Comparison of ENCODE assay signal across 15 cellular contexts in the genomic region with DNA sequence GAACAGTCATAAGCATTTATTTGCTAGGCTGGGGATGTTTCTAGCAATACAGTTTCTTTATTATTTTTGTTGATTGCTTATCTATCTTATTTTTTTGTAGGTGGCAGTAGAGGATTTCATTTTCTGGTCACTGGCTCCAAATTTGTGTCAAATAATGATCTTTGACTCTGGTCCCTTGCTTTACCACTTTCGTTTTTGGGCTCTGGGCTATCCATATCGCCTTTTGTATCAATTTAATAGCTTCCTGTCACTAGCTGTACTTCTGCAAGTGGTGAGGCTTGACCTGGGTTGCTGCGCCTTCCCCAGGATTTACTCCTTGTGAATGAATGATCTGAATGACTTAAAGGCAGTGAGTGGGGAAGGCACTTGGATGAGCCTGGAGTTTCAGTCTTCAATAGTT. TPM values are rescaled to one million over a fixed set of nuclear protein-coding genes. Genes with fewer than 3 reads are reported as not detected.
DNase-seq lines count a peak whose midpoint lies in the region; ATAC-seq and TF ChIP-seq lines count a peak whose summit lies in the region.
"Had no signal": no experiment of that assay in that cellular context is flagged by ENCODE, and none has a peak within 500 bp of the region (broad histone marks: within the 10 kb centered on the region; RNA-seq: fewer than 3 reads in every experiment).

No MANE protein-coding gene starts in this region.

- no peak for TF ChIP-seq CTCF in natural killer cell (IDR thresholded peaks at IDR 0.05)

- no peak for DNase-seq in activated naive CD4-positive, alpha-beta T cell treated with anti-CD3 and anti-CD28 coated beads, Interleukin-2, amount 50 U/mL, for 16 hours
- peak; percentile 62 for DNase-seq in KBM-7
- no peak for DNase-seq in natural killer cell
- no peak for DNase-seq in hippocampal formation (lab: John Stamatoyannopoulos, UW)
- DNase-seq in stimulated activated CD4-positive, alpha-beta T cell treated with anti-CD3 and anti-CD28 coated beads, Interleukin-1b, Interleukin-23, amount 100 ng/mL, for 48 hours, result no peak
- DNase-seq: GF-D8, NCI-H1105, NCI-H1694 treated with DMSO at 0.1 percent for 48 hours, NCI-H446, NCI-H748 treated with DMSO at 0.1 percent for 48 hours, PC-9 had no signal

- intact Hi-C loops in natural killer cell (cut with micrococcal nuclease), result no loop called here

- H3K4me3 Mint-ChIP-seq in activated naive CD4-positive, alpha-beta T cell treated with anti-CD3 and anti-CD28 coated beads, Interleukin-2, amount 50 U/mL, for 24 hours, result peak overlapping the region; percentile 32
- H3K4me3 Mint-ChIP-seq in activated T-helper 17 cell treated with anti-CD3 and anti-CD28 coated beads, Interleukin-2, amount 50 U/mL, for 72 hours, result peak overlapping the region; percentile 65
- H3K4me3 Mint-ChIP-seq in natural killer cell, result peak overlapping the region; percentile 32

- no peaks in the 10 kb centered on the region for H3K27me3 Mint-ChIP-seq in activated naive CD4-positive, alpha-beta T cell treated with anti-CD3 and anti-CD28 coated beads, Interleukin-2, amount 50 U/mL, for 24 hours
- H3K27me3 Mint-ChIP-seq in activated T-helper 17 cell treated with anti-CD3 and anti-CD28 coated beads, Interleukin-2, amount 50 U/mL, for 72 hours, result no peaks in the 10 kb centered on the region
- H3K27me3 Mint-ChIP-seq in natural killer cell (ENCODE audit: low read depth in 2 of 2), result no peaks in the 10 kb centered on the region

- peak overlapping the region; percentile 66 for H3K27ac Mint-ChIP-seq in activated naive CD4-positive, alpha-beta T cell treated with anti-CD3 and anti-CD28 coated beads, Interleukin-2, amount 50 U/mL, for 24 hours
- H3K27ac Mint-ChIP-seq in activated T-helper 17 cell treated with anti-CD3 and anti-CD28 coated beads, Interleukin-2, amount 50 U/mL, for 72 hours, result peak overlapping the region; percentile 47
- H3K27ac Mint-ChIP-seq in natural killer cell, result peak overlapping the region; percentile 30 to 71

- in situ Hi-C loops in KBM-7 (cut with MboI; ENCODE audit: low pct_unique_long_range_greater_than_20kb, low sequenced_read_pairs), result no loop called here

- H3K36me3 Mint-ChIP-seq in activated naive CD4-positive, alpha-beta T cell treated with anti-CD3 and anti-CD28 coated beads, Interleukin-2, amount 50 U/mL, for 24 hours, result peaks cover 14% of the 10 kb centered on the region
- peaks cover 73% of the 10 kb centered on the region for H3K36me3 Mint-ChIP-seq in activated T-helper 17 cell treated with anti-CD3 and anti-CD28 coated beads, Interleukin-2, amount 50 U/mL, for 72 hours (ENCODE audit: low read depth)
- no peaks in the 10 kb centered on the region for H3K36me3 Mint-ChIP-seq in natural killer cell

- no peaks in the 10 kb centered on the region for H3K9me3 Mint-ChIP-seq in activated naive CD4-positive, alpha-beta T cell treated with anti-CD3 and anti-CD28 coated beads, Interleukin-2, amount 50 U/mL, for 24 hours
- no peaks in the 10 kb centered on the region for H3K9me3 Mint-ChIP-seq in activated T-helper 17 cell treated with anti-CD3 and anti-CD28 coated beads, Interleukin-2, amount 50 U/mL, for 72 hours
- H3K9me3 Mint-ChIP-seq in natural killer cell, result no peaks in the 10 kb centered on the region

- H3K4me1 Mint-ChIP-seq in activated naive CD4-positive, alpha-beta T cell treated with anti-CD3 and anti-CD28 coated beads, Interleukin-2, amount 50 U/mL, for 24 hours, result peaks cover 93% of the 10 kb centered on the region
- H3K4me1 Mint-ChIP-seq in activated T-helper 17 cell treated with anti-CD3 and anti-CD28 coated beads, Interleukin-2, amount 50 U/mL, for 72 hours, result peaks cover 57% of the 10 kb centered on the region
- H3K4me1 Mint-ChIP-seq in natural killer cell, result peaks cover 47 to 48% of the 10 kb centered on the region in 2 donors

- no peak for ATAC-seq in activated T-helper 17 cell treated with anti-CD3 and anti-CD28 coated beads, Interleukin-2, amount 50 U/mL, for 72 hours (replicated peaks)
- ATAC-seq in natural killer cell (peak in 1 of 3 donors; percentile 48), HG03354 (IDR thresholded peaks at IDR 0.05; ENCODE audit: poor library complexity, severe bottlenecking, unreplicated experiment) (no peak)
- ATAC-seq: A549 had no signal

RNA-seq across cellular contexts. Expression of gene MDFIC, which starts 48.4 kb away (rescaled TPM):
- total RNA-seq in activated T-helper 17 cell treated with anti-CD3 and anti-CD28 coated beads, Interleukin-2, amount 50 U/mL, for 72 hours, result 10 to 100 TPM; 64.1 to 97.3 TPM
- total RNA-seq in natural killer cell, result 10 to 100 TPM; 19.1 to 24.0 (median 21.8) TPM
